In the genomic region with DNA sequence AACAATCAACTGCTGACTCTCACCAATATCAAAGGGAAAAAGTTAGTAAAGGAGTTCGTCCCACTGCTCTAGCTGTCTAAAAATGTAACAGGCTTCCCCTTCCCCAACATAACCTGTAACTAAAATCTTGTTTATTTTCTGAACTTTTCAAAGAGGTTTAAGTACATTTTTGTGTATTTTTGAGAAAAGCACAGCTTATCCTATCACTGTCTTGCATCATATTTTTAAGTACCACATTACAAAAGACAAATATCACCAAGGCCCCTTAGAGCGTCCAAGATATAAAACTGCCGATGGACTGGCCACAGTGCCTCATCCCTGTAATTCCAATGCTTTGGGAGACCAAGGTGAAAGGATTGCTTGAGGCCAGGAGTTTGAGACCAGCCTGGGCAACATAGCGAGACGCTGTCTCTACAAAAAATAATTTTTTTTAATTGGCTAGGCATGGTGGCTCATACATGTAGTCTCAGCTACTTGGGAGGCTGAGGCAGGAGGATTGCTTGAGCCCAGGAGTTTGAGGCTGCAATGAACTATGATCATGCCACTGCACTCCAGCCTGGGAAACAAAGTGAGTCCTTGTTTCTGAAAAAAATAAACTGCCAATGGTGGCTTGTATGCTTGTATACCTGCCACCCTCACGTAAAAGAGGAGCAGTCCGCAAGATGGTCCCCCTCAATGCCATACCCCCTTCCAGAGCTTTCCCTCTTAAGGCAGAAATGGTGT, we compare ENCODE assay signal across 14 cellular contexts. TPM values are rescaled to one million over a fixed set of nuclear protein-coding genes. Genes with fewer than 3 reads are reported as not detected.
DNase-seq lines count a peak whose midpoint lies in the region; ATAC-seq, FAIRE-seq and TF ChIP-seq lines count a peak whose summit lies in the region.
"Had no signal": no experiment of that assay in that cellular context is flagged by ENCODE, and none has a peak within 500 bp of the region (broad histone marks: within the 10 kb centered on the region; RNA-seq: fewer than 3 reads in every experiment).

No MANE protein-coding gene starts in this region.

- H3K4me3 ChIP-seq in A549 = no peak overlapping the region
- H3K4me3 ChIP-seq in SK-N-SH (ENCODE audit: low read depth in 2 of 2, low read length in 1 of 2) = no peak overlapping the region
- H3K4me3 ChIP-seq in foreskin fibroblast (ENCODE audit: low read depth in 1 of 2, low read length in 2 of 2) = peak overlapping the region; percentile 26 to 40
- no peak overlapping the region for H3K4me3 ChIP-seq in parathyroid adenoma (ENCODE audit: low read depth, low read length)

- peaks cover 36% of the 10 kb centered on the region for H3F3A ChIP-seq in SK-N-SH (replicated peaks; ENCODE audit: insufficient read depth)

- H3K9me3 ChIP-seq in A549 (0 out of 3 replicates have a peak, but pooled peaks cover 3% of the 10 kb centered on the region), SK-N-SH (no peaks in the 10 kb centered on the region), parathyroid adenoma (ENCODE audit: control insufficient read depth, low read length) (no peaks in the 10 kb centered on the region)

- H3K4me2 ChIP-seq in A549 (peak overlapping the region; percentile 62), SK-N-SH (peak overlapping the region; percentile 76), parathyroid adenoma (ENCODE audit: low read length) (no peak overlapping the region)

- H3K79me2 ChIP-seq in SK-N-SH (ENCODE audit: insufficient read depth) = no peaks in the 10 kb centered on the region
- H3K79me2 ChIP-seq in parathyroid adenoma = no peaks in the 10 kb centered on the region

- WGBS in A549 (ENCODE audit: missing lambda C conversion rate) = 91% methylated on average over 7 of the region's 7 CpGs
- WGBS in SK-N-SH (ENCODE audit: low lambda C conversion rate) = 95% methylated on average over 7 of the region's 7 CpGs

- H2AFZ ChIP-seq in SK-N-SH (ENCODE audit: low read depth) (peak overlapping the region; percentile 94), parathyroid adenoma (peak overlapping the region; percentile 45)

- no peak for TF ChIP-seq RAD21 in A549 (conservative IDR thresholded peaks at IDR 0.05 in 1 of 2, IDR thresholded peaks at IDR 0.05 in 1 of 2)
- no peak for TF ChIP-seq RAD21 in SK-N-SH (IDR thresholded peaks at IDR 0.05; ENCODE audit: low read length)

- TF ChIP-seq EP300 in A549 (IDR thresholded peaks at IDR 0.05) (no peak), SK-N-SH (IDR thresholded peaks at IDR 0.05; ENCODE audit: borderline replicate concordance in 1 of 2, low read depth in 1 of 2, low read length in 1 of 2) (no peak)

- TF ChIP-seq POLR2A in A549 (IDR thresholded peaks at IDR 0.05; ENCODE audit: low read length) = no peak

- peak overlapping the region; percentile 72; the same call in 1 of the 2 replicates for H3K9ac ChIP-seq in SK-N-SH
- H3K9ac ChIP-seq in parathyroid adenoma = no peak overlapping the region

- H3K27ac ChIP-seq in A549 (peak overlapping the region; percentile 85 to 88), SK-N-SH (ENCODE audit: low read depth in 2 of 2, low read length in 1 of 2) (peak overlapping the region; percentile 98 to 99), parathyroid adenoma (peak overlapping the region; percentile 62)

- ATAC-seq in A549 (no peak), HG03439 (IDR thresholded peaks at IDR 0.05; ENCODE audit: unreplicated experiment) (no peak)
- ATAC-seq: activated CD8-positive, alpha-beta T cell treated with anti-CD3 and anti-CD28 coated beads for 36 hours had no signal

- DNase-seq in A549 (ENCODE audit: low read depth in 1 of 2, low spot score in 1 of 2) (no peak), SK-N-SH (no peak), foreskin fibroblast (peak in 1 of 2 donors; percentile 35), SIG-M5 treated with dmso at 0.1 percent for 504 hours (lab: John Stamatoyannopoulos, UW; ENCODE audit: unreplicated experiment) (no peak), AG08396 (ENCODE audit: low spot score) (no peak), DMS 273 (lab: John Stamatoyannopoulos, UW; ENCODE audit: unreplicated experiment) (no peak)
- DNase-seq: activated CD8-positive, alpha-beta T cell treated with anti-CD3 and anti-CD28 coated beads for 36 hours; amygdala; NCI-H345; stimulated activated naive CD4-positive, alpha-beta T cell treated with Interleukin-2 at 50 U/mL for 16 hours; SW 1271 had no signal

- H3K27me3 ChIP-seq in SK-N-SH (ENCODE audit: insufficient read depth) = no peaks in the 10 kb centered on the region
- H3K27me3 ChIP-seq in parathyroid adenoma (ENCODE audit: control insufficient read depth, insufficient read depth, low read length) = no peaks in the 10 kb centered on the region

- H3K4me1 ChIP-seq in A549 = peaks cover 44% of the 10 kb centered on the region
- peaks cover 21 to 52% of the 10 kb centered on the region in 2 experiments for H3K4me1 ChIP-seq in SK-N-SH (ENCODE audit: control insufficient read depth in 1 of 2, insufficient read depth in 2 of 2, low read depth in 1 of 2, low read length in 1 of 2)
- no peaks in the 10 kb centered on the region for H3K4me1 ChIP-seq in parathyroid adenoma

- no peak for FAIRE-seq in A549 (lab: Jason Lieb, UNC)
- FAIRE-seq: G401.6 had no signal

- no peak for TF ChIP-seq CTCF in A549 (IDR thresholded peaks at IDR 0.05)
- TF ChIP-seq CTCF in SK-N-SH (IDR thresholded peaks at IDR 0.05) = no peak
- TF ChIP-seq CTCF in foreskin fibroblast (IDR thresholded peaks at IDR 0.05; ENCODE audit: low read depth, low read length) = no peak
- TF ChIP-seq CTCF in parathyroid adenoma (IDR thresholded peaks at IDR 0.05) = no peak

- no peaks in the 10 kb centered on the region for H4K20me1 ChIP-seq in SK-N-SH (ENCODE audit: insufficient read depth)

- H3K36me3 ChIP-seq in SK-N-SH (replicated peaks in 1 of 2; ENCODE audit: control insufficient read depth in 1 of 2, insufficient read depth in 2 of 2, low read length in 1 of 2) (no peaks in the 10 kb centered on the region), parathyroid adenoma (ENCODE audit: control insufficient read depth, insufficient read depth, low read length) (no peaks in the 10 kb centered on the region)

- POLR2A ChIA-PET in A549 (lab: Yijun Ruan, JAX) (interaction anchor here (0.7 to 3.1 kb wide), 2 partner anchors 10 to 21 kb away, joined by 3 to 30 read pairs; partner anchors contain the start of gene LAPTM4A), SK-N-SH (lab: Yijun Ruan, JAX) (interaction anchor here (2.8 kb wide), 1 partner anchor 21 kb away, joined by 18 read pairs; the partner anchor contains the start of gene LAPTM4A)

- H3K9me2 ChIP-seq in SK-N-SH = no peaks in the 10 kb centered on the region

- CTCF ChIA-PET in A549 (lab: Yijun Ruan, JAX) (interaction anchor here (1.1 to 1.9 kb wide), 6 partner anchors 17 to 153 kb away, joined by 3 to 6 read pairs (median 4); partner anchors contain the start of gene SDC1), SK-N-SH (lab: Yijun Ruan, JAX) (interaction anchor here (0.7 to 3.5 kb wide), 8 partner anchors 10 to 153 kb away, joined by 3 to 23 read pairs (median 6); partner anchors contain the start of gene SDC1)

TF ChIP-seq in A549, 52 proteins besides CTCF, POLR2A, EP300 and RAD21 (continues in another document):
- TF ChIP-seq KDM5A (IDR thresholded peaks at IDR 0.05) (no peak), CEBPB (IDR thresholded peaks at IDR 0.05) (no peak), ZFP36 (IDR thresholded peaks at IDR 0.05; ENCODE audit: borderline replicate concordance, partially characterized antibody) (no peak)

TF ChIP-seq in SK-N-SH, 30 proteins besides CTCF, POLR2A, EP300 and RAD21 (continues in another document):
- no peak for TF ChIP-seq RXRA (IDR thresholded peaks at IDR 0.05; ENCODE audit: borderline replicate concordance, low read depth)
- TF ChIP-seq MAX (IDR thresholded peaks at IDR 0.05; ENCODE audit: low read depth) = no peak
- TF ChIP-seq FOSL2 (IDR thresholded peaks at IDR 0.05; ENCODE audit: borderline replicate concordance, low read depth) = no peak
- no peak for TF ChIP-seq USF1 (IDR thresholded peaks at IDR 0.05; ENCODE audit: borderline replicate concordance, low read depth)
- TF ChIP-seq FOXJ3 (CRISPR knock-in tag; IDR thresholded peaks at IDR 0.05) = no peak
- no peak for TF ChIP-seq GABPA (IDR thresholded peaks at IDR 0.05; ENCODE audit: low read depth)
- TF ChIP-seq FOXM1 (IDR thresholded peaks at IDR 0.05; ENCODE audit: low read depth) = no peak
- TF ChIP-seq SMC3 (IDR thresholded peaks at IDR 0.05; ENCODE audit: low read depth, low read length) = no peak
- TF ChIP-seq TCF12 (IDR thresholded peaks at IDR 0.05) = no peak
- no peak for TF ChIP-seq EZH2phosphoT487 (IDR thresholded peaks at IDR 0.05; ENCODE audit: borderline replicate concordance, low read depth)

RNA-seq across cellular contexts. Expression of gene LAPTM4A, which starts 21.2 kb away (rescaled TPM):
- polyA plus RNA-seq in A549 (2011; rRNA removed) (509 and 655 TPM in 2 replicates), A549 (2017; fragmentation: RNase III; extraction: RNeasy Plus Mini Kit Qiagen cat#74134 plus additional on column Dnase treatment) (225 to 284 TPM (median 275 TPM) in 3 replicates), SK-N-SH (2012; rRNA removed) (306 and 350 TPM in 2 replicates)
- polyA plus RNA-seq in A549 (2012; cell fraction: cytosol; rRNA removed) = 170 and 174 TPM in 2 replicates
- 95.3 and 126 TPM in 2 replicates for polyA plus RNA-seq in A549 (2012; cell fraction: nucleus; rRNA removed)
- polyA minus RNA-seq in A549 (2011; rRNA and poly(A)+ RNA removed) = 110 and 132 TPM in 2 replicates
- polyA plus RNA-seq in SK-N-SH (2012; cell fraction: cytosol; rRNA removed) = 391 and 431 TPM in 2 replicates
- polyA plus RNA-seq in SK-N-SH (2012; cell fraction: nucleus; rRNA removed) = 69.8 and 155 TPM in 2 replicates

Comparison
In these comparisons a context has a peak if more than half of its experiments do, and no peak if none do; other contexts are left out.
1. H3K4me3 ChIP-seq: peak in foreskin fibroblast (2 of 2); none in A549 (single experiment), SK-N-SH (0 of 2) and parathyroid adenoma (single experiment).
2. Peak in every context shown above with its lines, with median percentiles within 50 percentile points of each other: H3K27ac ChIP-seq.